ENCODE assay signal across 13 cellular contexts in the genomic region with DNA sequence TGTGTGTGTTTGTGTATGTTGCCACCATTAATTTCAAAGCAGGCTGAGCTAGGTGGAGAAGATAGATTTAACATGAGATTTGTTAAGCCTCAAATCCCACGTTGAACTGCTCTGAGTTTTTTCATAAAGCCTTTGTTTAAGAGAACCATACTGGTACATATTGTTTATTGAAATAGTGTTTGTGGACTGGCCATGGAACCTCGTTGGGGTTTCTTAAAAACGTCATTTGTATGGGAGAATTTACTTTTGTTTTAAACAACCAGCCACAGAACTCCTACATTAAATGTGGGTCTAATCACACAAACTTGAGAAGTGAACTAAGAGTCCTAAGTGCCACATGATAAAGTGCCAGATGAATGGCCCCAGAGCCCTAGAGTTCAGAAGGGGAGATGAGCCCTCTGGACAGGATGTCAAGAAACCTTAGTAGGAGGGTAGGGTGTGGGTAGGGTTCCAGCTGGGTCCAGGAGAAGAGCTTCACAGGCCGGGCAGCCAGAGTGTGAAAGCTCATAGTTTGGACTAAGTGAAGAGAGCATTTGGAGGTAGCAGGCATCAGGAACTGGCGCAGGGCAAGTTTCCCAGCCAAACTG.
A peak's percentile ranks its signal among the peaks of the same experiment; 100 is the strongest.
DNase-seq lines count a peak whose midpoint lies in the region; ATAC-seq, FAIRE-seq and TF ChIP-seq lines count a peak whose summit lies in the region.
"Had no signal": no experiment of that assay in that cellular context is flagged by ENCODE, and none has a peak within 500 bp of the region (broad histone marks: within the 10 kb centered on the region; RNA-seq: fewer than 3 reads in every experiment).

No MANE protein-coding gene starts in this region.

- CTCF ChIA-PET in A549 (lab: Yijun Ruan, JAX), result interaction anchor here (0.6 to 3.0 kb wide), 9 partner anchors 9 to 439 kb away, joined by 3 to 11 read pairs (median 4); no protein-coding TSS in a partner anchor

- POLR2A ChIA-PET in A549 (lab: Yijun Ruan, JAX), result no interaction called here

- peak overlapping the region; percentile 8; the same call in 1 of the 3 replicates for H3K4me2 ChIP-seq in A549

- no peaks in the 10 kb centered on the region for H3K9me3 ChIP-seq in A549
- H3K9me3 ChIP-seq in Peyer's patch, result no peaks in the 10 kb centered on the region

- 82% methylated on average over 5 of the region's 5 CpGs for WGBS in A549 (ENCODE audit: missing lambda C conversion rate)

- H3K9me3 Mint-ChIP-seq in osteocyte (ENCODE audit: unreplicated experiment), result no peaks in the 10 kb centered on the region

- TF ChIP-seq EP300 in A549 (IDR thresholded peaks at IDR 0.05), result no peak

- peaks cover 68% of the 10 kb centered on the region for H3K4me1 Mint-ChIP-seq in osteocyte (ENCODE audit: unreplicated experiment)

- no peaks in the 10 kb centered on the region for H3K27me3 ChIP-seq in Peyer's patch
- H3K27me3 ChIP-seq: foreskin keratinocyte had no signal

- no peaks in the 10 kb centered on the region for H3K27me3 Mint-ChIP-seq in osteocyte (ENCODE audit: unreplicated experiment)

- H3K27ac ChIP-seq in A549, result peak overlapping the region in 1 of 2 experiments; percentile 52; a peak in 4 of 6 replicates
- H3K27ac ChIP-seq in Peyer's patch, result peak overlapping the region; percentile 19 to 72 (median 43)
- peak overlapping the region; percentile 17 for H3K27ac ChIP-seq in epithelial cell of prostate
- H3K27ac ChIP-seq: foreskin keratinocyte had no signal

- FAIRE-seq in A549 (lab: Jason Lieb, UNC), result no peak
- FAIRE-seq: GM18507 had no signal

- H3K4me3 ChIP-seq in A549, result no peak overlapping the region
- H3K4me3 ChIP-seq in Peyer's patch, result no peak overlapping the region

- H3K27ac Mint-ChIP-seq in osteocyte (ENCODE audit: unreplicated experiment), result peak overlapping the region; percentile 50

- peaks cover 90% of the 10 kb centered on the region for H3K4me1 ChIP-seq in A549
- H3K4me1 ChIP-seq in Peyer's patch, result peaks cover 5 to 66% (median 17%) of the 10 kb centered on the region in 4 donors

- TF ChIP-seq POLR2A in A549 (IDR thresholded peaks at IDR 0.05; ENCODE audit: low read length) (no peak), Peyer's patch (IDR thresholded peaks at IDR 0.05) (no peak)

- no peaks in the 10 kb centered on the region for H3K36me3 ChIP-seq in Peyer's patch

- no peak overlapping the region for H3K4me3 Mint-ChIP-seq in osteocyte (ENCODE audit: unreplicated experiment)

- ATAC-seq in A549 (peak in 1 of 2 experiments; percentile 4; a peak in 2 of 6 replicates), GM18498 (IDR thresholded peaks at IDR 0.05; ENCODE audit: unreplicated experiment) (no peak), HG02588 (IDR thresholded peaks at IDR 0.05; ENCODE audit: unreplicated experiment) (no peak)
- ATAC-seq: foreskin keratinocyte had no signal

- TF ChIP-seq RAD21 in A549 (conservative IDR thresholded peaks at IDR 0.05 in 1 of 2, IDR thresholded peaks at IDR 0.05 in 1 of 2), result no peak

- DNase-seq in A549 (ENCODE audit: low read depth in 1 of 2, low spot score in 1 of 2) (no peak), Peyer's patch (no peak), epithelial cell of prostate (ENCODE audit: low read depth, low spot score) (no peak), osteocyte (ENCODE audit: extremely low spot score, unreplicated experiment) (no peak), retina (no peak), NCI-H187 treated with DMSO at 0.1 percent for 48 hours (lab: John Stamatoyannopoulos, UW) (no peak)
- DNase-seq: foreskin keratinocyte; MV-4-11; NK-92 treated with Interleukin-12 subunit alpha and Interleukin-12 subunit beta, amount 100 ng/mL, for 24 hours; stimulated activated CD4-positive, alpha-beta T cell treated with anti-CD3 and anti-CD28 coated beads, Interleukin-4, amount 100 ng/mL, for 4 hours had no signal

- peaks cover 16% of the 10 kb centered on the region for H3K36me3 Mint-ChIP-seq in osteocyte (ENCODE audit: unreplicated experiment)

- TF ChIP-seq CTCF in A549 (IDR thresholded peaks at IDR 0.05), result no peak
- no peak for TF ChIP-seq CTCF in Peyer's patch (IDR thresholded peaks at IDR 0.05)
- no peak for TF ChIP-seq CTCF in osteocyte (IDR thresholded peaks at IDR 0.05)

TF ChIP-seq in A549, 52 proteins besides CTCF, POLR2A, EP300 and RAD21:
- TF ChIP-seq, protein P1, sequence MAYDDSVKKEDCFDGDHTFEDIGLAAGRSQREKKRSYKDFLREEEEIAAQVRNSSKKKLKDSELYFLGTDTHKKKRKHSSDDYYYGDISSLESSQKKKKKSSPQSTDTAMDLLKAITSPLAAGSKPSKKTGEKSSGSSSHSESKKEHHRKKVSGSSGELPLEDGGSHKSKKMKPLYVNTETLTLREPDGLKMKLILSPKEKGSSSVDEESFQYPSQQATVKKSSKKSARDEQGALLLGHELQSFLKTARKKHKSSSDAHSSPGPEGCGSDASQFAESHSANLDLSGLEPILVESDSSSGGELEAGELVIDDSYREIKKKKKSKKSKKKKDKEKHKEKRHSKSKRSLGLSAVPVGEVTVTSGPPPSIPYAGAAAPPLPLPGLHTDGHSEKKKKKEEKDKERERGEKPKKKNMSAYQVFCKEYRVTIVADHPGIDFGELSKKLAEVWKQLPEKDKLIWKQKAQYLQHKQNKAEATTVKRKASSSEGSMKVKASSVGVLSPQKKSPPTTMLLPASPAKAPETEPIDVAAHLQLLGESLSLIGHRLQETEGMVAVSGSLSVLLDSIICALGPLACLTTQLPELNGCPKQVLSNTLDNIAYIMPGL (CRISPR knock-in tag; IDR thresholded peaks at IDR 0.05; ENCODE audit: borderline replicate concordance), result no peak
- TF ChIP-seq JUN (IDR thresholded peaks at IDR 0.05) (no peak), RNF2 (IDR thresholded peaks at IDR 0.05; ENCODE audit: borderline replicate concordance, low read depth) (no peak), EHMT2 (IDR thresholded peaks at IDR 0.05; ENCODE audit: low read depth) (no peak)
